In genomic region chr3:171967137-171967783, GRCh38 we compare ENCODE assay signal across 8 cellular contexts.
DNase-seq lines count a peak whose midpoint lies in the region; ATAC-seq and TF ChIP-seq lines count a peak whose summit lies in the region.

No MANE protein-coding gene starts in this region.

- H3K27me3 ChIP-seq in tibial nerve, result no peaks in the 10 kb centered on the region

- H3K9me3 ChIP-seq in tibial nerve, result no peaks in the 10 kb centered on the region

- DNase-seq in DMS153 (lab: John Stamatoyannopoulos, UW) (peak; percentile 38), DMS153 treated with DMSO at 0.1 percent for 48 hours (lab: John Stamatoyannopoulos, UW; ENCODE audit: unreplicated experiment) (no peak), SW480 (ENCODE audit: low spot score) (peak; percentile 88), left cardiac atrium (no peak), tibial nerve (ENCODE audit: low spot score in 2 of 2) (peak in 1 of 2 donors; percentile 60), NCI-H2029 treated with DMSO at 0.1 percent for 48 hours (lab: John Stamatoyannopoulos, UW) (no peak), SW 1271 (lab: John Stamatoyannopoulos, UW) (no peak)

- no peak overlapping the region for H3K4me3 ChIP-seq in tibial nerve

- no peak for TF ChIP-seq CTCF in tibial nerve (IDR thresholded peaks at IDR 0.05)

- 12 to 18% methylated on average over 6 of the region's 6 CpGs for WGBS in tibial nerve, 2 donors

- intact Hi-C loops in left cardiac atrium (cut with DNase I), result no loop called here

- TF ChIP-seq POLR2A in tibial nerve (IDR thresholded peaks at IDR 0.05), result no peak

- no peaks in the 10 kb centered on the region for H3K36me3 ChIP-seq in tibial nerve

- peak; percentile 20 to 89 for TF ChIP-seq EP300 in tibial nerve (IDR thresholded peaks at IDR 0.05)

- ATAC-seq in left cardiac atrium (peak; percentile 71 to 85), GM19351 (IDR thresholded peaks at IDR 0.05; ENCODE audit: unreplicated experiment) (no peak)

- H3K27ac ChIP-seq in tibial nerve, result peak overlapping the region in 2 of 4 donors; percentile 8 to 59

- H3K4me1 ChIP-seq in tibial nerve, result peaks cover 0 to 31% (median 3%) of the 10 kb centered on the region in 4 donors

Comparison
In these comparisons a context has a peak if more than half of its experiments do, and no peak if none do; other contexts are left out.
1. DNase-seq: peak in DMS153 (single experiment) and SW480 (single experiment); none in DMS153 treated with DMSO at 0.1 percent for 48 hours (single experiment), left cardiac atrium (single experiment), NCI-H2029 treated with DMSO at 0.1 percent for 48 hours (single experiment) and SW 1271 (0 of 2).